ENCODE assay signal across 23 cellular contexts in the genomic region with DNA sequence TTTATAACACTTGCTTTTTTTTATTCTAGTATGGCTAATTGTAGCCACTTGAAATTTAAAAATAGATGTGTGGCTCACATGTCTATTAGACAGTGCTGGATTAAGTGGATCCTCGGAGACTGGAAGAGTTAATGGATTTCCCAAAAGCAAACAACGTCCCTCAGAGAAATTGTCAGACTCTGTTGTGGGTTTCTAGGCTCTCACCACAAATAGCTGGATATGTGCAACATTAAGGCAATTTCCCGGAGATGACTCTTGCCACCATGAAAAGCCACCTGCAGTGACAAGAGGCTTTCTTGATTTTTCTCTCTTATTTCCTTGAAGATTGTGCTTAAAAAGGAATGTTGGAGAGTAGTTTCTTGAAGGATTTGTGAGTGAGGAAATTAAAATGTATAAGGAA. TPM values are rescaled to one million over a fixed set of nuclear protein-coding genes. Genes with fewer than 3 reads are reported as not detected.
DNase-seq lines count a peak whose midpoint lies in the region; ATAC-seq and TF ChIP-seq lines count a peak whose summit lies in the region.
"Had no signal": no experiment of that assay in that cellular context is flagged by ENCODE, and none has a peak within 500 bp of the region (broad histone marks: within the 10 kb centered on the region; RNA-seq: fewer than 3 reads in every experiment).

No MANE protein-coding gene starts in this region.

- intact Hi-C loops in dorsolateral prefrontal cortex (cut with DNase I) = loop anchor here in 1 of 2 donors (10.0 kb wide), 1 partner anchor 109 kb away; no protein-coding TSS in a partner anchor

- peak; percentile 2 for DNase-seq in NCI-H2029 treated with DMSO at 0.1 percent for 48 hours (lab: John Stamatoyannopoulos, UW)
- DNase-seq in NCI-H2029 (lab: John Stamatoyannopoulos, UW) = no peak
- DNase-seq in NCI-H748 treated with DMSO at 0.1 percent for 48 hours (lab: John Stamatoyannopoulos, UW) = peak; percentile 70
- DNase-seq in dorsolateral prefrontal cortex = no peak
- DNase-seq: activated CD4-positive, CD25-positive, alpha-beta regulatory T cell treated with anti-CD3 and anti-CD28 coated beads, Interleukin-2, amount 50 U/mL, for 72 hours; activated CD8-positive, alpha-beta T cell treated with anti-CD3 and anti-CD28 coated beads, Interleukin-2, amount 10 ng/mL, durations not matched to agents 7 days and 5 days; activated effector memory CD4-positive, alpha-beta T cell treated with anti-CD3 and anti-CD28 coated beads, Interleukin-2, amount 50 U/mL, for 16 hours; activated naive CD8-positive, alpha-beta T cell treated with anti-CD3 and anti-CD28 coated beads, Interleukin-2, amount 10 ng/mL, durations not matched to agents 7 days and 5 days; activated T-cell treated with anti-CD3 and anti-CD28 coated beads for 4 hours; CD4-positive, CD25-positive, alpha-beta regulatory T cell; heart left ventricle; Karpas-422; kidney glomerular epithelial cell; NCI-H82; nucleus accumbens; Right ventricle myocardium superior; stimulated activated CD4-positive, alpha-beta T cell treated with anti-CD3 and anti-CD28 coated beads, Interleukin-1b, Interleukin-23, amount 100 ng/mL, for 48 hours had no signal

- ATAC-seq in HG03159 (IDR thresholded peaks at IDR 0.05; ENCODE audit: unreplicated experiment) = no peak
- no peak for ATAC-seq in HG02885 (IDR thresholded peaks at IDR 0.05; ENCODE audit: poor library complexity, unreplicated experiment)
- ATAC-seq in GM19395 (IDR thresholded peaks at IDR 0.05; ENCODE audit: unreplicated experiment) = no peak
- ATAC-seq: activated CD8-positive, alpha-beta T cell treated with anti-CD3 and anti-CD28 coated beads, Interleukin-2, amount 10 ng/mL, durations not matched to agents 7 days and 5 days; heart left ventricle had no signal

- no peak overlapping the region for H3K4me3 ChIP-seq in dorsolateral prefrontal cortex
- H3K4me3 ChIP-seq: heart left ventricle, lung had no signal

- no peaks in the 10 kb centered on the region for H3K27me3 ChIP-seq in dorsolateral prefrontal cortex
- H3K27me3 ChIP-seq: heart left ventricle had no signal

- no peak for TF ChIP-seq CTCF in dorsolateral prefrontal cortex (IDR thresholded peaks at IDR 0.05 in 54 of 56, conservative IDR thresholded peaks at IDR 0.05 in 2 of 56; ENCODE audit: low read depth in 1 of 56, partially characterized antibody in 56 of 56)

- H3K27ac ChIP-seq in dorsolateral prefrontal cortex (peak overlapping the region in 54 of 59 donors; percentile 25 to 98 (median 94)), temporal lobe (ENCODE audit: low read depth, low read length) (peak overlapping the region; percentile 99)
- H3K27ac ChIP-seq: 22Rv1, heart left ventricle had no signal

RNA-seq across cellular contexts. Expression of gene TMEM167A, which starts 43.2 kb away (rescaled TPM):
- total RNA-seq in dorsolateral prefrontal cortex = 10 to 100 TPM; 46.0 to 89.2 (median 63.9) TPM
- total RNA-seq in temporal lobe = 91.2 TPM

RNA-seq across cellular contexts. Expression of gene XRCC4, which starts 43.3 kb away (rescaled TPM):
- total RNA-seq in dorsolateral prefrontal cortex (1 to 10 TPM; 3.1 to 8.6 (median 5.2) TPM), temporal lobe (8.1 TPM)

Comparison
In these comparisons a context has a peak if more than half of its experiments do, and no peak if none do; other contexts are left out.
1. DNase-seq: peak in NCI-H2029 treated with DMSO at 0.1 percent for 48 hours (single experiment) and NCI-H748 treated with DMSO at 0.1 percent for 48 hours (single experiment); none in NCI-H2029 (single experiment) and dorsolateral prefrontal cortex (0 of 10).